ENCODE assay signal across 1 cellular context in genomic region chr7:22138886-22139285, GRCh38.
TF ChIP-seq lines count a peak whose summit lies in the region.

No MANE protein-coding gene starts in this region.

TF ChIP-seq in GM23338, 12 proteins besides CTCF, POLR2A, EP300 and RAD21 (continued from another document):
- TF ChIP-seq, protein P1, sequence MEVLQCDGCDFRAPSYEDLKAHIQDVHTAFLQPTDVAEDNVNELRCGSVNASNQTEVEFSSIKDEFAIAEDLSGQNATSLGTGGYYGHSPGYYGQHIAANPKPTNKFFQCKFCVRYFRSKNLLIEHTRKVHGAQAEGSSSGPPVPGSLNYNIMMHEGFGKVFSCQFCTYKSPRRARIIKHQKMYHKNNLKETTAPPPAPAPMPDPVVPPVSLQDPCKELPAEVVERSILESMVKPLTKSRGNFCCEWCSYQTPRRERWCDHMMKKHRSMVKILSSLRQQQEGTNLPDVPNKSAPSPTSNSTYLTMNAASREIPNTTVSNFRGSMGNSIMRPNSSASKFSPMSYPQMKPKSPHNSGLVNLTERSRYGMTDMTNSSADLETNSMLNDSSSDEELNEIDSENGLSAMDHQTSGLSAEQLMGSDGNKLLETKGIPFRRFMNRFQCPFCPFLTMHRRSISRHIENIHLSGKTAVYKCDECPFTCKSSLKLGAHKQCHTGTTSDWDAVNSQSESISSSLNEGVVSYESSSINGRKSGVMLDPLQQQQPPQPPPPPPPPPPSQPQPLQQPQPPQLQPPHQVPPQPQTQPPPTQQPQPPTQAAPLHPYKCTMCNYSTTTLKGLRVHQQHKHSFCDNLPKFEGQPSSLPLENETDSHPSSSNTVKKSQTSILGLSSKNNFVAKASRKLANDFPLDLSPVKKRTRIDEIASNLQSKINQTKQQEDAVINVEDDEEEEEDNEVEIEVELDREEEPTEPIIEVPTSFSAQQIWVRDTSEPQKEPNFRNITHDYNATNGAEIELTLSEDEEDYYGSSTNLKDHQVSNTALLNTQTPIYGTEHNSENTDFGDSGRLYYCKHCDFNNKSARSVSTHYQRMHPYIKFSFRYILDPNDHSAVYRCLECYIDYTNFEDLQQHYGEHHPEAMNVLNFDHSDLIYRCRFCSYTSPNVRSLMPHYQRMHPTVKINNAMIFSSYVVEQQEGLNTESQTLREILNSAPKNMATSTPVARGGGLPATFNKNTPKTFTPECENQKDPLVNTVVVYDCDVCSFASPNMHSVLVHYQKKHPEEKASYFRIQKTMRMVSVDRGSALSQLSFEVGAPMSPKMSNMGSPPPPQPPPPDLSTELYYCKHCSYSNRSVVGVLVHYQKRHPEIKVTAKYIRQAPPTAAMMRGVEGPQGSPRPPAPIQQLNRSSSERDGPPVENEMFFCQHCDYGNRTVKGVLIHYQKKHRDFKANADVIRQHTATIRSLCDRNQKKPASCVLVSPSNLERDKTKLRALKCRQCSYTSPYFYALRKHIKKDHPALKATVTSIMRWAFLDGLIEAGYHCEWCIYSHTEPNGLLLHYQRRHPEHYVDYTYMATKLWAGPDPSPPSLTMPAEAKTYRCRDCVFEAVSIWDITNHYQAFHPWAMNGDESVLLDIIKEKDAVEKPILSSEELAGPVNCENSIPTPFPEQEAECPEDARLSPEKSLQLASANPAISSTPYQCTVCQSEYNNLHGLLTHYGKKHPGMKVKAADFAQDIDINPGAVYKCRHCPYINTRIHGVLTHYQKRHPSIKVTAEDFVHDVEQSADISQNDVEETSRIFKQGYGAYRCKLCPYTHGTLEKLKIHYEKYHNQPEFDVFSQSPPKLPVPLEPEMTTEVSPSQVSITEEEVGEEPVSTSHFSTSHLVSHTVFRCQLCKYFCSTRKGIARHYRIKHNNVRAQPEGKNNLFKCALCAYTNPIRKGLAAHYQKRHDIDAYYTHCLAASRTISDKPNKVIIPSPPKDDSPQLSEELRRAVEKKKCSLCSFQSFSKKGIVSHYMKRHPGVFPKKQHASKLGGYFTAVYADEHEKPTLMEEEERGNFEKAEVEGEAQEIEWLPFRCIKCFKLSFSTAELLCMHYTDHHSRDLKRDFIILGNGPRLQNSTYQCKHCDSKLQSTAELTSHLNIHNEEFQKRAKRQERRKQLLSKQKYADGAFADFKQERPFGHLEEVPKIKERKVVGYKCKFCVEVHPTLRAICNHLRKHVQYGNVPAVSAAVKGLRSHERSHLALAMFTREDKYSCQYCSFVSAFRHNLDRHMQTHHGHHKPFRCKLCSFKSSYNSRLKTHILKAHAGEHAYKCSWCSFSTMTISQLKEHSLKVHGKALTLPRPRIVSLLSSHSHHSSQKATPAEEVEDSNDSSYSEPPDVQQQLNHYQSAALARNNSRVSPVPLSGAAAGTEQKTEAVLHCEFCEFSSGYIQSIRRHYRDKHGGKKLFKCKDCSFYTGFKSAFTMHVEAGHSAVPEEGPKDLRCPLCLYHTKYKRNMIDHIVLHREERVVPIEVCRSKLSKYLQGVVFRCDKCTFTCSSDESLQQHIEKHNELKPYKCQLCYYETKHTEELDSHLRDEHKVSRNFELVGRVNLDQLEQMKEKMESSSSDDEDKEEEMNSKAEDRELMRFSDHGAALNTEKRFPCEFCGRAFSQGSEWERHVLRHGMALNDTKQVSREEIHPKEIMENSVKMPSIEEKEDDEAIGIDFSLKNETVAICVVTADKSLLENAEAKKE (CRISPR knock-in tag; IDR thresholded peaks at IDR 0.05): no peak
